ENCODE assay signal across 7 cellular contexts in the genomic region with DNA sequence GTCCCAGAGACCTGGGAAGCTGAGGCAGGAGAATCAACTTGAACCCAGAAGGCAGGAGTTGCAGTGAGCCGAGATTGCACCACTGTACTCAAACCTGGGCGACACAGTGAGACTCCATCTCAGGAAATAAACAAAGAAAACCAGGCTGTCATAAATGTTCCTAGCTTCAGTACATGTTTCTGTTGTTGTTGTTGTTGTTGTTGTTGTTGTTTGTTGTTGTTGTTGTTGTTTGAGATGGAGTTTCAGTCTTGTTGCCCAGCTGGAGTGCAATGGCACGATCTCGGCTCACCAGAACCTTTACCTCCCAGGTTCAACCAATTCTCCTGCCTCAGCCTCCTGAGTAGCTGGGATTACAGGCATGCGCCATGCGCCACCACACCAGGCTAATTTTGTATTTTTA.
"Had no signal": no experiment of that assay in that cellular context is flagged by ENCODE, and none has a peak within 500 bp of the region (broad histone marks: within the 10 kb centered on the region; RNA-seq: fewer than 3 reads in every experiment).

No MANE protein-coding gene starts in this region.

- H2AFZ ChIP-seq: GM23338 had no signal

- H3K4me2 ChIP-seq: GM23338 had no signal

- H3K4me3 ChIP-seq: GM23338 had no signal

- ATAC-seq: GM23338 had no signal

- DNase-seq: H9, HCEC 1CT, KBM-7 had no signal

- FAIRE-seq: H1, H54, HTR-8/SVneo had no signal
